ENCODE assay signal across 13 cellular contexts in genomic region chr7:46583606-46584005, GRCh38.
A peak's percentile ranks its signal among the peaks of the same experiment; 100 is the strongest.
DNase-seq lines count a peak whose midpoint lies in the region; ATAC-seq and TF ChIP-seq lines count a peak whose summit lies in the region.
"Had no signal": no experiment of that assay in that cellular context is flagged by ENCODE, and none has a peak within 500 bp of the region (broad histone marks: within the 10 kb centered on the region; RNA-seq: fewer than 3 reads in every experiment).

No MANE protein-coding gene starts in this region.

- no peak for TF ChIP-seq CTCF in esophagus muscularis mucosa (IDR thresholded peaks at IDR 0.05)
- TF ChIP-seq CTCF in osteocyte (IDR thresholded peaks at IDR 0.05) = no peak

- no peaks in the 10 kb centered on the region for H3K27me3 Mint-ChIP-seq in osteocyte (ENCODE audit: unreplicated experiment)

- H3K4me3 Mint-ChIP-seq in osteocyte (ENCODE audit: unreplicated experiment) = no peak overlapping the region
- H3K4me3 Mint-ChIP-seq: natural killer cell had no signal

- H3K36me3 Mint-ChIP-seq in osteocyte (ENCODE audit: unreplicated experiment) = no peaks in the 10 kb centered on the region
- H3K36me3 Mint-ChIP-seq: natural killer cell had no signal

- no peak for TF ChIP-seq EP300 in esophagus muscularis mucosa (IDR thresholded peaks at IDR 0.05)

- H3K36me3 ChIP-seq in esophagus muscularis mucosa = no peaks in the 10 kb centered on the region

- H3K9me3 ChIP-seq in esophagus muscularis mucosa = no peaks in the 10 kb centered on the region

- H3K4me1 Mint-ChIP-seq in osteocyte (ENCODE audit: unreplicated experiment) = peaks cover 40% of the 10 kb centered on the region
- H3K4me1 Mint-ChIP-seq: natural killer cell had no signal

- no peak overlapping the region for H3K27ac ChIP-seq in esophagus muscularis mucosa (replicated peaks in 1 of 4)

- no peak overlapping the region for H3K4me3 ChIP-seq in esophagus muscularis mucosa

- H3K4me1 ChIP-seq in esophagus muscularis mucosa = no peaks in the 10 kb centered on the region

- no peak for TF ChIP-seq POLR2A in esophagus muscularis mucosa (IDR thresholded peaks at IDR 0.05; ENCODE audit: low read depth)

- no peaks in the 10 kb centered on the region for H3K27me3 ChIP-seq in esophagus muscularis mucosa

- peaks cover 8% of the 10 kb centered on the region for H3K9me3 Mint-ChIP-seq in osteocyte (ENCODE audit: unreplicated experiment)

- ATAC-seq in HG02884 (IDR thresholded peaks at IDR 0.05; ENCODE audit: unreplicated experiment) = no peak
- ATAC-seq in HG03025 (IDR thresholded peaks at IDR 0.05; ENCODE audit: low FRiP score, unreplicated experiment) = no peak
- ATAC-seq in GM18502 (IDR thresholded peaks at IDR 0.05; ENCODE audit: poor library complexity, unreplicated experiment) = no peak
- ATAC-seq: natural killer cell had no signal

- peak overlapping the region; percentile 8 for H3K27ac Mint-ChIP-seq in osteocyte (ENCODE audit: unreplicated experiment)
- H3K27ac Mint-ChIP-seq: natural killer cell had no signal

- DNase-seq in Caki2 (ENCODE audit: low read depth) (peak; percentile 27), HT1080 (ENCODE audit: low read depth) (peak; percentile 51), esophagus muscularis mucosa (ENCODE audit: extremely low spot score) (peak; percentile 17), osteocyte (ENCODE audit: extremely low spot score, unreplicated experiment) (no peak), foreskin melanocyte (no peak)
- DNase-seq: C1 segment of cervical spinal cord; natural killer cell; NCI-H2029 treated with DMSO at 0.1 percent for 48 hours; RPMI8226; stimulated activated CD4-positive, alpha-beta T cell treated with anti-CD3 and anti-CD28 coated beads, Interleukin-2, amount 100 ng/mL, for 24 hours had no signal

- WGBS in esophagus muscularis mucosa = 100% methylated on average over 1 of the region's 1 CpG

- intact Hi-C loops in esophagus muscularis mucosa (cut with DNase I) = no loop called here

- in situ Hi-C loops in Caki2 (cut with HindIII; ENCODE audit: low pct_unique_long_range_greater_than_20kb, low sequenced_read_pairs) = no loop called here

Comparison
In these comparisons a context has a peak if more than half of its experiments do, and no peak if none do; other contexts are left out.
1. DNase-seq: peak in Caki2 (single experiment), HT1080 (single experiment) and esophagus muscularis mucosa (single experiment); none in osteocyte (single experiment) and foreskin melanocyte (single experiment).